Comparison of ENCODE assay signal across 1 cellular context in genomic region chr13:89577301-89577700, GRCh38.
TF ChIP-seq lines count a peak whose summit lies in the region.

No MANE protein-coding gene starts in this region.

TF ChIP-seq in GM23338, 12 proteins besides CTCF, POLR2A, EP300 and RAD21 (continued from another document):
- TF ChIP-seq ZNF462 (CRISPR knock-in tag; IDR thresholded peaks at IDR 0.05): no peak
- TF ChIP-seq STAT1 (IDR thresholded peaks at IDR 0.05; ENCODE audit: unreplicated experiment): no peak
- TF ChIP-seq POLR2AphosphoS5 (IDR thresholded peaks at IDR 0.05; ENCODE audit: low read depth): no peak
- no peak for TF ChIP-seq EZH2 (IDR thresholded peaks at IDR 0.05; ENCODE audit: low read depth, unreplicated experiment)
- no peak for TF ChIP-seq ZNF331 (CRISPR knock-in tag; IDR thresholded peaks at IDR 0.05; ENCODE audit: low read depth)
- no peak for TF ChIP-seq JUNB (IDR thresholded peaks at IDR 0.05; ENCODE audit: unreplicated experiment)
- no peak for TF ChIP-seq CREB1 (CRISPR knock-in tag; IDR thresholded peaks at IDR 0.05; ENCODE audit: low read depth)
